Comparison of ENCODE assay signal across 7 cellular contexts in the genomic region with DNA sequence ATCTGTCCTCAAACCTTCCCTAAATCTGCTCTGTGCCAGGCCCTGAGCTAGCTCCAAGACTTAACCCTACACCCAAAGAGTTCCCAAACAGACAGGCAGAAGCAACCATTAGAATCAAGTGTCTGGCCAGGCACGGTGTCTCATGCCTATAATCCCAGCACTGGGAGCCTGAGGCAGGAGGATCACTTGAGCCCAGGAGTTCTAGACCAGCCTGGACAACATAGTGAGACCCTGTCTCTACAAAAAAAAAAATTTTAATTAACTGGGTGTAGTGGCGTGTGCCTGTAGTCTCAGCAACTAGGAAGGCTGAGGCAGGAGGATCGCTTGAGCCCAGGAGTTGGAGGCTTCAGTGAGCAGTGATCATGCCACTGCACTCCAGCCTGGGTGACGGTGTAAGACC. TPM values are rescaled to one million over a fixed set of nuclear protein-coding genes. Genes with fewer than 3 reads are reported as not detected.
DNase-seq lines count a peak whose midpoint lies in the region; ATAC-seq and TF ChIP-seq lines count a peak whose summit lies in the region.
"Not testable (repeated sequence)": the region's sequence is repeated elsewhere in the genome, so short reads cannot be mapped to it uniquely, and the experiment has no call there.

No MANE protein-coding gene starts in this region.

- peak overlapping the region; percentile 73 for H3K27ac Mint-ChIP-seq in CD8-positive, alpha-beta T cell
- H3K27ac Mint-ChIP-seq in T-helper 17 cell (peak overlapping the region; percentile 54), nephron progenitor cell (peak overlapping the region; percentile 98)
- H3K27ac Mint-ChIP-seq in activated CD8-positive, alpha-beta T cell treated with anti-CD3 and anti-CD28 coated beads, Interleukin-2, amount 10 ng/mL, durations not matched to agents 7 days and 5 days = peak overlapping the region; percentile 73
- H3K27ac Mint-ChIP-seq in activated naive CD4-positive, alpha-beta T cell treated with anti-CD3 and anti-CD28 coated beads, Interleukin-2, amount 50 U/mL, for 24 hours = peak overlapping the region; percentile 41
- H3K27ac Mint-ChIP-seq in glutamatergic neuron (ENCODE audit: unreplicated experiment) = not testable (repeated sequence)
- peak overlapping the region; percentile 52 for H3K27ac Mint-ChIP-seq in stimulated activated memory B cell treated with anti-CD40 and anti-IgM and Interleukin-4, amounts not matched to agents 10 μg/mL and 1 μg/mL and 100 μg/mL, for 72 hours

- H3K27me3 ChIP-seq in CD8-positive, alpha-beta T cell (ENCODE audit: insufficient read depth, low read length) = not testable (repeated sequence)

- POLR2A ChIA-PET in CD8-positive, alpha-beta T cell (lab: Charles Lee) = interaction anchor here (1.2 to 4.5 kb wide), 3 partner anchors 15 to 51 kb away, joined by 3 to 53 read pairs (median 4); a partner anchor contains a TSS
- POLR2A ChIA-PET in activated CD8-positive, alpha-beta T cell treated with anti-CD3 and anti-CD28 coated beads, Interleukin-2, amount 10 ng/mL, durations not matched to agents 7 days and 5 days (lab: Charles Lee) = interaction anchor here (0.7 to 2.9 kb wide), 3 partner anchors 8 to 19 kb away, joined by 3 to 19 read pairs (median 3); a partner anchor contains a TSS

- not testable (repeated sequence) for ATAC-seq in CD8-positive, alpha-beta T cell; T-helper 17 cell; activated CD8-positive, alpha-beta T cell treated with anti-CD3 and anti-CD28 coated beads, Interleukin-2, amount 10 ng/mL, durations not matched to agents 7 days and 5 days; stimulated activated memory B cell treated with anti-CD40 and anti-IgM and Interleukin-4, amounts not matched to agents 10 μg/mL and 1 μg/mL and 100 μg/mL, for 72 hours

- CTCF ChIA-PET in CD8-positive, alpha-beta T cell (lab: Charles Lee) = interaction anchor here (20.6 to 64.7 kb wide), 2 partner anchors 22 to 31 kb away, joined by 323 to 2176 read pairs; a partner anchor contains a TSS
- CTCF ChIA-PET in activated CD8-positive, alpha-beta T cell treated with anti-CD3 and anti-CD28 coated beads, Interleukin-2, amount 10 ng/mL, durations not matched to agents 7 days and 5 days (lab: Charles Lee) = interaction anchor here (4.3 to 9.5 kb wide), 3 partner anchors 17 to 49 kb away, joined by 23 to 241 read pairs (median 201); a partner anchor contains a TSS

- not testable (repeated sequence) for DNase-seq in CD8-positive, alpha-beta T cell; T-helper 17 cell; activated CD8-positive, alpha-beta T cell treated with anti-CD3 and anti-CD28 coated beads, Interleukin-2, amount 10 ng/mL, durations not matched to agents 7 days and 5 days; glutamatergic neuron; nephron progenitor cell

- peaks cover 33% of the 10 kb centered on the region for H3K36me3 Mint-ChIP-seq in CD8-positive, alpha-beta T cell
- not testable (repeated sequence) for H3K36me3 Mint-ChIP-seq in T-helper 17 cell (ENCODE audit: low read depth); activated naive CD4-positive, alpha-beta T cell treated with anti-CD3 and anti-CD28 coated beads, Interleukin-2, amount 50 U/mL, for 24 hours; glutamatergic neuron (ENCODE audit: unreplicated experiment)
- peaks cover 33% of the 10 kb centered on the region for H3K36me3 Mint-ChIP-seq in activated CD8-positive, alpha-beta T cell treated with anti-CD3 and anti-CD28 coated beads, Interleukin-2, amount 10 ng/mL, durations not matched to agents 7 days and 5 days (ENCODE audit: low read depth)
- peaks cover 18% of the 10 kb centered on the region for H3K36me3 Mint-ChIP-seq in nephron progenitor cell (ENCODE audit: low read depth)
- peaks cover 35% of the 10 kb centered on the region for H3K36me3 Mint-ChIP-seq in stimulated activated memory B cell treated with anti-CD40 and anti-IgM and Interleukin-4, amounts not matched to agents 10 μg/mL and 1 μg/mL and 100 μg/mL, for 72 hours

- H3K9me3 ChIP-seq in CD8-positive, alpha-beta T cell (ENCODE audit: low read length); T-helper 17 cell (ENCODE audit: control insufficient read depth, low read length, poor library complexity, severe bottlenecking): not testable (repeated sequence)

- not testable (repeated sequence) for H3K4me3 ChIP-seq in CD8-positive, alpha-beta T cell (ENCODE audit: low read depth, low read length)

- H3K9me3 Mint-ChIP-seq in CD8-positive, alpha-beta T cell; activated CD8-positive, alpha-beta T cell treated with anti-CD3 and anti-CD28 coated beads, Interleukin-2, amount 10 ng/mL, durations not matched to agents 7 days and 5 days (ENCODE audit: insufficient read depth); activated naive CD4-positive, alpha-beta T cell treated with anti-CD3 and anti-CD28 coated beads, Interleukin-2, amount 50 U/mL, for 24 hours; nephron progenitor cell; stimulated activated memory B cell treated with anti-CD40 and anti-IgM and Interleukin-4, amounts not matched to agents 10 μg/mL and 1 μg/mL and 100 μg/mL, for 72 hours: not testable (repeated sequence)
- peaks cover 12% of the 10 kb centered on the region for H3K9me3 Mint-ChIP-seq in glutamatergic neuron (ENCODE audit: unreplicated experiment)

- not testable (repeated sequence) for H3K27me3 Mint-ChIP-seq in CD8-positive, alpha-beta T cell (ENCODE audit: low read depth); T-helper 17 cell; activated CD8-positive, alpha-beta T cell treated with anti-CD3 and anti-CD28 coated beads, Interleukin-2, amount 10 ng/mL, durations not matched to agents 7 days and 5 days (ENCODE audit: low read depth); activated naive CD4-positive, alpha-beta T cell treated with anti-CD3 and anti-CD28 coated beads, Interleukin-2, amount 50 U/mL, for 24 hours; nephron progenitor cell (ENCODE audit: low read depth, poor library complexity); stimulated activated memory B cell treated with anti-CD40 and anti-IgM and Interleukin-4, amounts not matched to agents 10 μg/mL and 1 μg/mL and 100 μg/mL, for 72 hours
- H3K27me3 Mint-ChIP-seq in glutamatergic neuron (ENCODE audit: unreplicated experiment) = peaks cover 13% of the 10 kb centered on the region

- peaks cover 17% of the 10 kb centered on the region for H3K36me3 ChIP-seq in CD8-positive, alpha-beta T cell (ENCODE audit: insufficient read depth, low read length)

- H3K27ac ChIP-seq in CD8-positive, alpha-beta T cell (ENCODE audit: low read depth, low read length) = not testable (repeated sequence)

- not testable (repeated sequence) for TF ChIP-seq CTCF in CD8-positive, alpha-beta T cell (IDR thresholded peaks at IDR 0.05); glutamatergic neuron (IDR thresholded peaks at IDR 0.05; ENCODE audit: partially characterized antibody, unreplicated experiment); nephron progenitor cell (IDR thresholded peaks at IDR 0.05)

- H3K4me1 Mint-ChIP-seq in CD8-positive, alpha-beta T cell (ENCODE audit: low read depth) = peaks cover 34% of the 10 kb centered on the region
- H3K4me1 Mint-ChIP-seq in T-helper 17 cell (peaks cover 31% of the 10 kb centered on the region), glutamatergic neuron (ENCODE audit: low read depth, unreplicated experiment) (peaks cover 19% of the 10 kb centered on the region), nephron progenitor cell (peaks cover 33% of the 10 kb centered on the region)
- peaks cover 28% of the 10 kb centered on the region for H3K4me1 Mint-ChIP-seq in activated CD8-positive, alpha-beta T cell treated with anti-CD3 and anti-CD28 coated beads, Interleukin-2, amount 10 ng/mL, durations not matched to agents 7 days and 5 days (ENCODE audit: low read depth)
- H3K4me1 Mint-ChIP-seq in activated naive CD4-positive, alpha-beta T cell treated with anti-CD3 and anti-CD28 coated beads, Interleukin-2, amount 50 U/mL, for 24 hours = peaks cover 31% of the 10 kb centered on the region
- peaks cover 34% of the 10 kb centered on the region for H3K4me1 Mint-ChIP-seq in stimulated activated memory B cell treated with anti-CD40 and anti-IgM and Interleukin-4, amounts not matched to agents 10 μg/mL and 1 μg/mL and 100 μg/mL, for 72 hours

- peaks cover 33% of the 10 kb centered on the region for H3K4me1 ChIP-seq in CD8-positive, alpha-beta T cell (ENCODE audit: insufficient read depth, low read length)

- not testable (repeated sequence) for H3K4me3 Mint-ChIP-seq in CD8-positive, alpha-beta T cell; activated CD8-positive, alpha-beta T cell treated with anti-CD3 and anti-CD28 coated beads, Interleukin-2, amount 10 ng/mL, durations not matched to agents 7 days and 5 days; activated naive CD4-positive, alpha-beta T cell treated with anti-CD3 and anti-CD28 coated beads, Interleukin-2, amount 50 U/mL, for 24 hours; nephron progenitor cell; stimulated activated memory B cell treated with anti-CD40 and anti-IgM and Interleukin-4, amounts not matched to agents 10 μg/mL and 1 μg/mL and 100 μg/mL, for 72 hours
- H3K4me3 Mint-ChIP-seq in T-helper 17 cell = peak overlapping the region; percentile 36
- peak overlapping the region; percentile 38 for H3K4me3 Mint-ChIP-seq in glutamatergic neuron (ENCODE audit: unreplicated experiment)

- intact Hi-C loops in CD8-positive, alpha-beta T cell (cut with DNase I, micrococcal nuclease) = not testable (repeated sequence)

RNA-seq across cellular contexts. Expression of a gene that starts 1.9 kb away (rescaled TPM):
- 1 to 10 TPM; 2.4 to 3.2 TPM for total RNA-seq in CD8-positive, alpha-beta T cell
- total RNA-seq in T-helper 17 cell (1 to 10 TPM; 2.6 to 3.0 TPM), glutamatergic neuron (ENCODE audit: unreplicated experiment) (88.1 TPM)
- total RNA-seq in activated CD8-positive, alpha-beta T cell treated with anti-CD3 and anti-CD28 coated beads, Interleukin-2, amount 10 ng/mL, durations not matched to agents 7 days and 5 days = 10 to 100 TPM; 31.5 to 33.5 TPM

RNA-seq across cellular contexts. Expression of a gene that starts 17.1 kb away (rescaled TPM):
- 10 to 100 TPM; 51.5 to 52.9 TPM for total RNA-seq in CD8-positive, alpha-beta T cell
- total RNA-seq in T-helper 17 cell (10 to 100 TPM; 79.7 to 97.5 TPM), glutamatergic neuron (ENCODE audit: unreplicated experiment) (12.7 TPM)
- 100 to 1,000 TPM; 216 to 218 TPM for total RNA-seq in activated CD8-positive, alpha-beta T cell treated with anti-CD3 and anti-CD28 coated beads, Interleukin-2, amount 10 ng/mL, durations not matched to agents 7 days and 5 days

RNA-seq across cellular contexts. Expression of a gene that starts 18.9 kb away (rescaled TPM):
- total RNA-seq in CD8-positive, alpha-beta T cell = 10 to 100 TPM; 20.8 to 29.4 TPM
- total RNA-seq in T-helper 17 cell (100 to 1,000 TPM; 152 to 154 TPM), glutamatergic neuron (ENCODE audit: unreplicated experiment) (50.7 TPM)
- 1,000 to 10,000 TPM; 1,444 to 1,502 TPM for total RNA-seq in activated CD8-positive, alpha-beta T cell treated with anti-CD3 and anti-CD28 coated beads, Interleukin-2, amount 10 ng/mL, durations not matched to agents 7 days and 5 days

RNA-seq across cellular contexts. Expression of a gene that starts 29.6 kb away (rescaled TPM):
- 10 to 100 TPM; 25.1 to 29.1 TPM for total RNA-seq in CD8-positive, alpha-beta T cell
- total RNA-seq in T-helper 17 cell (10 to 100 TPM; 26.2 to 34.8 TPM), glutamatergic neuron (ENCODE audit: unreplicated experiment) (9.9 TPM)
- total RNA-seq in activated CD8-positive, alpha-beta T cell treated with anti-CD3 and anti-CD28 coated beads, Interleukin-2, amount 10 ng/mL, durations not matched to agents 7 days and 5 days = 10 to 100 TPM; 42.6 to 45.3 TPM

RNA-seq across cellular contexts. Expression of a gene that starts 40.3 kb away (rescaled TPM):
- 1 to 10 TPM; 7.3 to 7.4 TPM for total RNA-seq in CD8-positive, alpha-beta T cell
- 10 to 100 TPM; 14.3 to 18.8 TPM for total RNA-seq in T-helper 17 cell
- total RNA-seq in activated CD8-positive, alpha-beta T cell treated with anti-CD3 and anti-CD28 coated beads, Interleukin-2, amount 10 ng/mL, durations not matched to agents 7 days and 5 days = 10 to 100 TPM; 45.2 to 45.8 TPM
- total RNA-seq in glutamatergic neuron (ENCODE audit: unreplicated experiment) = 33.7 TPM

Comparison
In these comparisons a context has a peak if more than half of its experiments do, and no peak if none do; other contexts are left out.
1. RNA of a gene that starts 1.9 kb away (total RNA-seq): 88.1 TPM in glutamatergic neuron (single experiment) and 31.5 to 33.5 TPM in activated CD8-positive, alpha-beta T cell treated with anti-CD3 and anti-CD28 coated beads, Interleukin-2, amount 10 ng/mL, durations not matched to agents 7 days and 5 days; 2.4 to 3.2 TPM in CD8-positive, alpha-beta T cell and 2.6 to 3.0 TPM in T-helper 17 cell; every median in the first group is over 4 times any median in the second.
2. RNA of a gene that starts 18.9 kb away (total RNA-seq): 1,444 to 1,502 TPM in activated CD8-positive, alpha-beta T cell treated with anti-CD3 and anti-CD28 coated beads, Interleukin-2, amount 10 ng/mL, durations not matched to agents 7 days and 5 days; 152 to 154 TPM in T-helper 17 cell, 50.7 TPM in glutamatergic neuron (single experiment) and 20.8 to 29.4 TPM in CD8-positive, alpha-beta T cell; every median in the first group is over 4 times any median in the second.